8 cellular contexts compared by ENCODE assay signal in genomic region chr5:134524826-134525686, GRCh38. TPM values are rescaled to one million over a fixed set of nuclear protein-coding genes. Genes with fewer than 3 reads are reported as not detected.
DNase-seq lines count a peak whose midpoint lies in the region; ATAC-seq, FAIRE-seq and TF ChIP-seq lines count a peak whose summit lies in the region.

Gene JADE2, plus strand, starts transcription at chr5:134525670. Its CDS starts 10,188 bp downstream, at chr5:134535858.

- peak within 1 kb of the TSS; percentile 92 for H3K4me3 ChIP-seq in GM08714 (ENCODE audit: low read length)
- peak within 1 kb of the TSS; percentile 85 to 98 (median 86) for H3K4me3 ChIP-seq in HepG2 (replicated peaks in 1 of 3; ENCODE audit: insufficient read depth in 1 of 3, low read depth in 2 of 3, low read length in 3 of 3)

- DNase-seq in NCI-H345 (lab: John Stamatoyannopoulos, UW) (peak; percentile 55), HepG2 (ENCODE audit: low spot score) (peak; percentile 40)
- DNase-seq in activated CD4-positive, alpha-beta T cell treated with anti-CD3 and anti-CD28 coated beads, Interleukin-2, amount 50 U/mL, for 4 hours, result peak; percentile 75 to 76
- DNase-seq in stimulated activated CD4-positive, alpha-beta T cell treated with anti-CD3 and anti-CD28 coated beads, Interleukin-2, amount 100 ng/mL, for 48 hours, result peak; percentile 63 to 65

- peak within 1 kb of the TSS; percentile 95 for H3K27ac ChIP-seq in HepG2 (ENCODE audit: extremely low read length, insufficient read depth, low read length)

- BruUV-seq in HepG2 (replicated peaks; lab: Mats Ljungman, UMichigan), result TSS peak; percentile 62

- peaks cover 23% of the 10 kb centered on the region for H3K4me1 Mint-ChIP-seq in dendritic cell treated with granulocyte-macrophage colony-stimulating factor and Interleukin-4, amounts not matched to agents 40 ng/mL and 50 ng/mL, for 4 days (ENCODE audit: low read depth)

- peak; percentile 35 for ATAC-seq in HG02588 (IDR thresholded peaks at IDR 0.05; ENCODE audit: unreplicated experiment)
- peak; percentile 43 for ATAC-seq in HepG2
- no peak for ATAC-seq in GM21786 (IDR thresholded peaks at IDR 0.05; ENCODE audit: unreplicated experiment)

- peaks cover 38% of the 10 kb centered on the region for H3K4me1 ChIP-seq in HepG2 (ENCODE audit: insufficient read depth, low read length)

- POLR2A ChIA-PET in HepG2 (lab: Yijun Ruan, JAX), result interaction anchor here (0.6 to 6.9 kb wide), 9 partner anchors 10 to 471 kb away, joined by 3 to 109 read pairs (median 48); partner anchors contain the start of genes CDKL3 and CDKN2AIPNL

- H3K27ac Mint-ChIP-seq in dendritic cell treated with granulocyte-macrophage colony-stimulating factor and Interleukin-4, amounts not matched to agents 40 ng/mL and 50 ng/mL, for 4 days, result peak within 1 kb of the TSS; percentile 98

- no peaks in the 10 kb centered on the region for H3K36me3 ChIP-seq in HepG2 (replicated peaks in 1 of 2; ENCODE audit: control insufficient read depth in 1 of 2, insufficient read depth in 2 of 2, low read length in 2 of 2)

- H3K9ac ChIP-seq in HepG2 (ENCODE audit: insufficient read depth, low read depth, low read length), result peak within 1 kb of the TSS; percentile 83

- H3K4me2 ChIP-seq in HepG2 (ENCODE audit: low read depth, low read length), result peak within 1 kb of the TSS; percentile 92

- peak within 1 kb of the TSS; percentile 95 for H3K4me3 Mint-ChIP-seq in dendritic cell treated with granulocyte-macrophage colony-stimulating factor and Interleukin-4, amounts not matched to agents 40 ng/mL and 50 ng/mL, for 4 days

- TF ChIP-seq EP300 in HepG2 (IDR thresholded peaks at IDR 0.05; ENCODE audit: low read depth in 2 of 2, low read length in 2 of 2), result no peak
- TF ChIP-seq EP300 in HepG2 (CRISPR knock-in tag; IDR thresholded peaks at IDR 0.05; ENCODE audit: borderline replicate concordance), result no peak

- H3K9me3 Mint-ChIP-seq in dendritic cell treated with granulocyte-macrophage colony-stimulating factor and Interleukin-4, amounts not matched to agents 40 ng/mL and 50 ng/mL, for 4 days, result no peaks in the 10 kb centered on the region

- H3K9me3 ChIP-seq in HepG2 (ENCODE audit: low read length), result no peaks in the 10 kb centered on the region

- peaks cover 9% of the 10 kb centered on the region for H3K36me3 Mint-ChIP-seq in dendritic cell treated with granulocyte-macrophage colony-stimulating factor and Interleukin-4, amounts not matched to agents 40 ng/mL and 50 ng/mL, for 4 days (ENCODE audit: low read depth)

- no peak for TF ChIP-seq CTCF in HepG2 (CRISPR knock-in tag; IDR thresholded peaks at IDR 0.05)

- in situ Hi-C loops in HepG2 (cut with HindIII; ENCODE audit: extremely low pct_ligation_motif_present, low pct_unique_long_range_greater_than_20kb), result no loop called here

- peaks cover 23% of the 10 kb centered on the region for H3K79me2 ChIP-seq in HepG2 (ENCODE audit: insufficient read depth, low read length)

- TF ChIP-seq RAD21 in HepG2 (CRISPR knock-in tag; IDR thresholded peaks at IDR 0.05), result no peak

- intact Hi-C loops in dendritic cell treated with granulocyte-macrophage colony-stimulating factor and Interleukin-4, amounts not matched to agents 40 ng/mL and 50 ng/mL, for 4 days (cut with micrococcal nuclease), result loop anchor here (2.0 kb wide), 1 partner anchor 58 kb away; no protein-coding TSS in a partner anchor
- intact Hi-C loops in HepG2 (cut with micrococcal nuclease; ENCODE audit: unreplicated experiment), result loop anchor here (1.0 to 5.0 kb wide), 3 partner anchors 52 to 113 kb away; no protein-coding TSS in a partner anchor

- H2AFZ ChIP-seq in HepG2 (ENCODE audit: low read length), result no peak within 1 kb of the TSS

- CTCF ChIA-PET in HepG2 (lab: Yijun Ruan, JAX; ENCODE audit: low intra/inter-chr PET ratio, low total read pairs), result interaction anchor here (1.9 kb wide), 1 partner anchor 13 kb away, joined by 4 read pairs; no protein-coding TSS in a partner anchor

- no peaks in the 10 kb centered on the region for H4K20me1 ChIP-seq in HepG2 (ENCODE audit: insufficient read depth, low read length)

- no peaks in the 10 kb centered on the region; a peak in 1 of 5 replicates for H3K27me3 ChIP-seq in HepG2 (ENCODE audit: control insufficient read depth in 1 of 2, insufficient read depth in 2 of 2, low read length in 2 of 2)

- peaks cover 8% of the 10 kb centered on the region for H3K27me3 Mint-ChIP-seq in dendritic cell treated with granulocyte-macrophage colony-stimulating factor and Interleukin-4, amounts not matched to agents 40 ng/mL and 50 ng/mL, for 4 days

- WGBS in HepG2 (ENCODE audit: low lambda C conversion rate), result 2% methylated on average over 35 of the region's 57 CpGs

- no peak for FAIRE-seq in HepG2 (lab: Jason Lieb, UNC)

- peak in 1 of 2 experiments; percentile 42; a peak in 2 of 4 replicates for TF ChIP-seq POLR2A in HepG2 (IDR thresholded peaks at IDR 0.05; ENCODE audit: insufficient read depth in 1 of 2, low read depth in 2 of 2, low read length in 2 of 2)

TF ChIP-seq in HepG2, 621 proteins besides CTCF, POLR2A, EP300 and RAD21 (continues in another document):
- TF ChIP-seq, protein P1, sequence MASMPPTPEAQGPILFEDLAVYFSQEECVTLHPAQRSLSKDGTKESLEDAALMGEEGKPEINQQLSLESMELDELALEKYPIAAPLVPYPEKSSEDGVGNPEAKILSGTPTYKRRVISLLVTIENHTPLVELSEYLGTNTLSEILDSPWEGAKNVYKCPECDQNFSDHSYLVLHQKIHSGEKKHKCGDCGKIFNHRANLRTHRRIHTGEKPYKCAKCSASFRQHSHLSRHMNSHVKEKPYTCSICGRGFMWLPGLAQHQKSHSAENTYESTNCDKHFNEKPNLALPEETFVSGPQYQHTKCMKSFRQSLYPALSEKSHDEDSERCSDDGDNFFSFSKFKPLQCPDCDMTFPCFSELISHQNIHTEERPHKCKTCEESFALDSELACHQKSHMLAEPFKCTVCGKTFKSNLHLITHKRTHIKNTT (CRISPR knock-in tag; IDR thresholded peaks at IDR 0.05), result no peak
- TF ChIP-seq BRD4 (CRISPR knock-in tag; IDR thresholded peaks at IDR 0.05) (no peak), ATF2 (CRISPR knock-in tag; IDR thresholded peaks at IDR 0.05) (no peak), ZNF207 (IDR thresholded peaks at IDR 0.05; ENCODE audit: borderline replicate concordance) (no peak), ZNF30 (CRISPR knock-in tag; IDR thresholded peaks at IDR 0.05) (no peak), ZBTB42 (CRISPR knock-in tag; IDR thresholded peaks at IDR 0.05) (0 out of 2 replicates have a peak, but pooled peaks have one; percentile 6), FOXM1 (CRISPR knock-in tag; IDR thresholded peaks at IDR 0.05) (no peak), FLYWCH1 (CRISPR knock-in tag; IDR thresholded peaks at IDR 0.05) (no peak), ZKSCAN8 (CRISPR knock-in tag; IDR thresholded peaks at IDR 0.05; ENCODE audit: borderline replicate concordance) (no peak), NFKBIZ (CRISPR knock-in tag; IDR thresholded peaks at IDR 0.05) (no peak), SP4 (CRISPR knock-in tag; IDR thresholded peaks at IDR 0.05) (peak; percentile 3; the same call in 1 of the 2 replicates)

RNA-seq across cellular contexts. Expression of gene JADE2, which starts in this region (rescaled TPM):
- total RNA-seq in HepG2 (2016; rRNA removed; fragmentation: Illumina TruSeq; extraction: Trizol), result 15.1 and 15.6 TPM in 2 replicates
- total RNA-seq in HepG2 (2016; cell fraction: cytosol; rRNA removed; fragmentation: Illumina TruSeq; extraction: Trizol; ENCODE audit: low read depth), result 3.9 and 4.4 TPM in 2 replicates
- total RNA-seq in HepG2 (2016; cell fraction: insoluble cytoplasmic fraction; rRNA removed; fragmentation: Illumina TruSeq; extraction: Trizol), result 15.7 and 16.4 TPM in 2 replicates
- 9.9 and 14.2 TPM in 2 replicates for total RNA-seq in HepG2 (2016; cell fraction: membrane; rRNA removed; fragmentation: Illumina TruSeq; extraction: Trizol)
- total RNA-seq in HepG2 (2016; cell fraction: nucleus; rRNA removed; fragmentation: Illumina TruSeq; extraction: Trizol), result 10.7 and 11.7 TPM in 2 replicates
- 7.5 and 9.1 TPM in 2 replicates for polyA plus RNA-seq in HepG2 (2011; rRNA removed)
- polyA plus RNA-seq in HepG2 (2011; cell fraction: cytosol; rRNA removed), result 6.2 and 7.4 TPM in 2 replicates
- polyA plus RNA-seq in HepG2 (2011; cell fraction: nucleus; rRNA removed), result 10.9 and 11.6 TPM in 2 replicates
- 5.4 and 7.6 TPM in 2 replicates for polyA plus RNA-seq in HepG2 (2012)
- polyA plus RNA-seq in HepG2 (2016; cell fraction: cytosol; fragmentation: Illumina TruSeq; extraction: Trizol; ENCODE audit: low read depth), result 1.7 and 2.3 TPM in 2 replicates
- 10.3 and 12.8 TPM in 2 replicates for polyA plus RNA-seq in HepG2 (2016; cell fraction: insoluble cytoplasmic fraction; fragmentation: Illumina TruSeq; extraction: Trizol; ENCODE audit: low read depth)
- polyA plus RNA-seq in HepG2 (2016; cell fraction: membrane; fragmentation: Illumina TruSeq; extraction: Trizol; ENCODE audit: low read depth), result 4.9 and 6.8 TPM in 2 replicates
- polyA plus RNA-seq in HepG2 (2016; cell fraction: nucleus; fragmentation: Illumina TruSeq; extraction: Trizol; ENCODE audit: insufficient read depth, low read depth), result 12.5 and 13.5 TPM in 2 replicates
- polyA minus RNA-seq in HepG2 (2011; rRNA and poly(A)+ RNA removed; ENCODE audit: low replicate concordance), result 17.4 and 97.1 TPM in 2 replicates
- 6.2 and 12.3 TPM in 2 replicates for polyA minus RNA-seq in HepG2 (2011; cell fraction: cytosol; rRNA and poly(A)+ RNA removed)
- polyA minus RNA-seq in HepG2 (2011; cell fraction: nucleus; rRNA and poly(A)+ RNA removed), result 7.2 and 7.7 TPM in 2 replicates
